ENCODE assay signal across 8 cellular contexts in genomic region chr6:159110013-159110412, GRCh38. TPM values are rescaled to one million over a fixed set of nuclear protein-coding genes. Genes with fewer than 3 reads are reported as not detected.
DNase-seq lines count a peak whose midpoint lies in the region; ATAC-seq and TF ChIP-seq lines count a peak whose summit lies in the region.

No MANE protein-coding gene starts in this region.

- TF ChIP-seq CTCF in CD4-positive, alpha-beta T cell (IDR thresholded peaks at IDR 0.05) = peak; percentile 75
- TF ChIP-seq CTCF in GM13976 (IDR thresholded peaks at IDR 0.05; ENCODE audit: borderline replicate concordance, control extremely low read depth, extremely low read depth, insufficient read depth, missing control alignments) (peak; percentile 61), OCI-LY1 (IDR thresholded peaks at IDR 0.05; ENCODE audit: low read length) (peak; percentile 95), neural progenitor cell (IDR thresholded peaks at IDR 0.05) (peak; percentile 76)

- intact Hi-C loops in CD4-positive, alpha-beta T cell (cut with DNase I, micrococcal nuclease) = no loop called here
- intact Hi-C loops in activated T-helper 2 cell treated with anti-CD3 and anti-CD28 coated beads, Interferon-gamma antibody, Interleukin-2, Interleukin-4, amounts not matched to agents 10 μg/mL and 5 μg/mL and 100 μg/mL, durations not matched to agents 14 hours and 24 hours and 36 hours (cut with micrococcal nuclease) = no loop called here

- no peaks in the 10 kb centered on the region for H3K9me2 ChIP-seq in OCI-LY1 (ENCODE audit: low read depth, low read length)

- POLR2A ChIA-PET in CD4-positive, alpha-beta T cell (lab: Charles Lee) = interaction anchor here (1.0 to 5.3 kb wide), 2 partner anchors 68 to 101 kb away, joined by 4 to 120 read pairs; partner anchors contain the start of gene TAGAP

- H3K4me1 Mint-ChIP-seq in CD4-positive, alpha-beta T cell (ENCODE audit: low read depth) = peaks cover 58% of the 10 kb centered on the region
- H3K4me1 Mint-ChIP-seq in neural progenitor cell = peaks cover 21% of the 10 kb centered on the region
- peaks cover 45% of the 10 kb centered on the region for H3K4me1 Mint-ChIP-seq in activated T-helper 2 cell treated with anti-CD3 and anti-CD28 coated beads, Interferon-gamma antibody, Interleukin-2, Interleukin-4, amounts not matched to agents 10 μg/mL and 5 μg/mL and 100 μg/mL, durations not matched to agents 14 hours and 24 hours and 36 hours (ENCODE audit: low read depth)
- H3K4me1 Mint-ChIP-seq in activated naive CD8-positive, alpha-beta T cell treated with anti-CD3 and anti-CD28 coated beads for 36 hours = peaks cover 47% of the 10 kb centered on the region

- no peaks in the 10 kb centered on the region for H3K36me3 Mint-ChIP-seq in CD4-positive, alpha-beta T cell (ENCODE audit: low read depth)
- no peaks in the 10 kb centered on the region for H3K36me3 Mint-ChIP-seq in neural progenitor cell
- H3K36me3 Mint-ChIP-seq in activated T-helper 2 cell treated with anti-CD3 and anti-CD28 coated beads, Interferon-gamma antibody, Interleukin-2, Interleukin-4, amounts not matched to agents 10 μg/mL and 5 μg/mL and 100 μg/mL, durations not matched to agents 14 hours and 24 hours and 36 hours (ENCODE audit: low read depth) = no peaks in the 10 kb centered on the region
- no peaks in the 10 kb centered on the region for H3K36me3 Mint-ChIP-seq in activated naive CD8-positive, alpha-beta T cell treated with anti-CD3 and anti-CD28 coated beads for 36 hours

- no peaks in the 10 kb centered on the region for H3K27me3 ChIP-seq in CD4-positive, alpha-beta T cell (ENCODE audit: control insufficient read depth, insufficient read depth, low read length)
- H3K27me3 ChIP-seq in OCI-LY1 (ENCODE audit: insufficient read depth, low read length) (no peaks in the 10 kb centered on the region), neural progenitor cell (no peaks in the 10 kb centered on the region)

- H3K9me3 ChIP-seq in CD4-positive, alpha-beta T cell (ENCODE audit: control insufficient read depth, low read length) = no peaks in the 10 kb centered on the region
- no peaks in the 10 kb centered on the region for H3K9me3 ChIP-seq in OCI-LY1 (ENCODE audit: low read length)
- no peaks in the 10 kb centered on the region for H3K9me3 ChIP-seq in neural progenitor cell (ENCODE audit: low read depth)

- H3K79me2 ChIP-seq in OCI-LY1 (ENCODE audit: insufficient read depth, low read length) = no peaks in the 10 kb centered on the region
- no peaks in the 10 kb centered on the region for H3K79me2 ChIP-seq in neural progenitor cell (ENCODE audit: low read depth)

- no peak overlapping the region for H3K27ac ChIP-seq in CD4-positive, alpha-beta T cell (ENCODE audit: low read depth, low read length)
- peak overlapping the region; percentile 99 for H3K27ac ChIP-seq in OCI-LY1 (ENCODE audit: low read depth, low read length, poor library complexity, severe bottlenecking)
- H3K27ac ChIP-seq in neural progenitor cell = no peak overlapping the region

- in situ Hi-C loops in GM13976 (cut with MboI; ENCODE audit: low sequenced_read_pairs, unreplicated experiment) = loop anchor here (25.0 kb wide), 2 partner anchors 398 to 898 kb away; no protein-coding TSS in a partner anchor

- peak overlapping the region; percentile 16 for H3K4me3 Mint-ChIP-seq in CD4-positive, alpha-beta T cell
- H3K4me3 Mint-ChIP-seq in neural progenitor cell = no peak overlapping the region
- H3K4me3 Mint-ChIP-seq in activated T-helper 2 cell treated with anti-CD3 and anti-CD28 coated beads, Interferon-gamma antibody, Interleukin-2, Interleukin-4, amounts not matched to agents 10 μg/mL and 5 μg/mL and 100 μg/mL, durations not matched to agents 14 hours and 24 hours and 36 hours (ENCODE audit: low read depth) = no peak overlapping the region
- H3K4me3 Mint-ChIP-seq in activated naive CD8-positive, alpha-beta T cell treated with anti-CD3 and anti-CD28 coated beads for 36 hours = no peak overlapping the region

- DNase-seq in CD4-positive, alpha-beta T cell = no peak
- DNase-seq in GM13976 (ENCODE audit: low spot score) (no peak), dermis blood vessel endothelial cell (peak; percentile 52), neural progenitor cell (ENCODE audit: low spot score) (peak; percentile 63)
- no peak for DNase-seq in activated T-helper 2 cell treated with anti-CD3 and anti-CD28 coated beads, Interferon-gamma antibody, Interleukin-2, Interleukin-4, amounts not matched to agents 10 μg/mL and 5 μg/mL and 100 μg/mL, durations not matched to agents 14 hours and 24 hours and 36 hours (ENCODE audit: low spot score)
- DNase-seq in activated naive CD8-positive, alpha-beta T cell treated with anti-CD3 and anti-CD28 coated beads for 36 hours = no peak

- no peaks in the 10 kb centered on the region for H4K20me1 ChIP-seq in OCI-LY1 (ENCODE audit: insufficient read depth, low read length)
- no peaks in the 10 kb centered on the region for H4K20me1 ChIP-seq in neural progenitor cell (ENCODE audit: low read depth)

- H3K27ac Mint-ChIP-seq in CD4-positive, alpha-beta T cell = peak overlapping the region; percentile 88
- H3K27ac Mint-ChIP-seq in neural progenitor cell = no peak overlapping the region
- H3K27ac Mint-ChIP-seq in activated T-helper 2 cell treated with anti-CD3 and anti-CD28 coated beads, Interferon-gamma antibody, Interleukin-2, Interleukin-4, amounts not matched to agents 10 μg/mL and 5 μg/mL and 100 μg/mL, durations not matched to agents 14 hours and 24 hours and 36 hours = no peak overlapping the region
- no peak overlapping the region for H3K27ac Mint-ChIP-seq in activated naive CD8-positive, alpha-beta T cell treated with anti-CD3 and anti-CD28 coated beads for 36 hours

- H3K4me2 ChIP-seq in OCI-LY1 (ENCODE audit: low read length) = no peak overlapping the region; the same call in 1 of the 2 replicates
- no peak overlapping the region for H3K4me2 ChIP-seq in neural progenitor cell

- no peak overlapping the region for H3K4me3 ChIP-seq in OCI-LY1 (ENCODE audit: low read depth, low read length, poor library complexity, severe bottlenecking)
- H3K4me3 ChIP-seq in neural progenitor cell = no peak overlapping the region

- no peak for ATAC-seq in CD4-positive, alpha-beta T cell (ENCODE audit: poor library complexity)
- ATAC-seq in GM18861 (IDR thresholded peaks at IDR 0.05; ENCODE audit: unreplicated experiment) = no peak

- CTCF ChIA-PET in CD4-positive, alpha-beta T cell (lab: Charles Lee) = interaction anchor here (0.9 to 8.8 kb wide), 6 partner anchors 17 to 102 kb away, joined by 3 to 77 read pairs (median 9); partner anchors contain the start of gene TAGAP

- H3K9ac ChIP-seq in OCI-LY1 (ENCODE audit: low read length) = no peak overlapping the region
- no peak overlapping the region for H3K9ac ChIP-seq in neural progenitor cell

- H3F3A ChIP-seq in OCI-LY1 (ENCODE audit: insufficient read depth, low read length) = peaks cover 8% of the 10 kb centered on the region
- no peaks in the 10 kb centered on the region for H3F3A ChIP-seq in neural progenitor cell (ENCODE audit: low read depth)

- H3K9me3 Mint-ChIP-seq in CD4-positive, alpha-beta T cell = no peaks in the 10 kb centered on the region
- no peaks in the 10 kb centered on the region for H3K9me3 Mint-ChIP-seq in neural progenitor cell
- no peaks in the 10 kb centered on the region for H3K9me3 Mint-ChIP-seq in activated T-helper 2 cell treated with anti-CD3 and anti-CD28 coated beads, Interferon-gamma antibody, Interleukin-2, Interleukin-4, amounts not matched to agents 10 μg/mL and 5 μg/mL and 100 μg/mL, durations not matched to agents 14 hours and 24 hours and 36 hours
- H3K9me3 Mint-ChIP-seq in activated naive CD8-positive, alpha-beta T cell treated with anti-CD3 and anti-CD28 coated beads for 36 hours = no peaks in the 10 kb centered on the region

- H3K36me3 ChIP-seq in OCI-LY1 (ENCODE audit: insufficient read depth, low read length) (no peaks in the 10 kb centered on the region), neural progenitor cell (no peaks in the 10 kb centered on the region)

- H2AFZ ChIP-seq in OCI-LY1 (ENCODE audit: low read length) (no peak overlapping the region), neural progenitor cell (replicated peaks) (peak overlapping the region; percentile 90)

- no peaks in the 10 kb centered on the region for H3K27me3 Mint-ChIP-seq in CD4-positive, alpha-beta T cell
- peaks cover 11% of the 10 kb centered on the region for H3K27me3 Mint-ChIP-seq in neural progenitor cell (ENCODE audit: insufficient read depth, low read depth)
- peaks cover 2% of the 10 kb centered on the region for H3K27me3 Mint-ChIP-seq in activated T-helper 2 cell treated with anti-CD3 and anti-CD28 coated beads, Interferon-gamma antibody, Interleukin-2, Interleukin-4, amounts not matched to agents 10 μg/mL and 5 μg/mL and 100 μg/mL, durations not matched to agents 14 hours and 24 hours and 36 hours (ENCODE audit: low read depth)
- no peaks in the 10 kb centered on the region for H3K27me3 Mint-ChIP-seq in activated naive CD8-positive, alpha-beta T cell treated with anti-CD3 and anti-CD28 coated beads for 36 hours

- H3K4me1 ChIP-seq in OCI-LY1 (ENCODE audit: insufficient read depth, low read length, severe bottlenecking) = peaks cover 77% of the 10 kb centered on the region
- H3K4me1 ChIP-seq in neural progenitor cell = peaks cover 5% of the 10 kb centered on the region

RNA-seq across cellular contexts. Expression of gene FNDC1, which starts 59.2 kb away (rescaled TPM):
- not detected for total RNA-seq in CD4-positive, alpha-beta T cell
- total RNA-seq in dermis blood vessel endothelial cell = not detected in 2 replicates
- total RNA-seq in neural progenitor cell (ENCODE audit: low replicate concordance) = 0.03 TPM in 1 of 2 replicates, not detected in the other
- total RNA-seq in activated T-helper 2 cell treated with anti-CD3 and anti-CD28 coated beads, Interferon-gamma antibody, Interleukin-2, Interleukin-4, amounts not matched to agents 10 μg/mL and 5 μg/mL and 100 μg/mL, durations not matched to agents 14 hours and 24 hours and 36 hours = 0.05 TPM in 1 of 2 replicates, not detected in the other
- under 1 TPM in 1 of 2 experiments, not detected in 1; 0.04 TPM for total RNA-seq in activated naive CD8-positive, alpha-beta T cell treated with anti-CD3 and anti-CD28 coated beads for 36 hours

Comparison
In these comparisons a context has a peak if more than half of its experiments do, and no peak if none do; other contexts are left out.
1. DNase-seq: peak in dermis blood vessel endothelial cell (single experiment) and neural progenitor cell (single experiment); none in CD4-positive, alpha-beta T cell (0 of 10), GM13976 (single experiment), activated T-helper 2 cell treated with anti-CD3 and anti-CD28 coated beads, Interferon-gamma antibody, Interleukin-2, Interleukin-4, amounts not matched to agents 10 μg/mL and 5 μg/mL and 100 μg/mL, durations not matched to agents 14 hours and 24 hours and 36 hours (single experiment) and activated naive CD8-positive, alpha-beta T cell treated with anti-CD3 and anti-CD28 coated beads for 36 hours (single experiment).
2. Peak in every context shown above with its lines, with median percentiles within 50 percentile points of each other: CTCF ChIP-seq.